ENCODE assay signal across 14 cellular contexts in genomic region chr2:129587426-129588064, GRCh38.
"Had no signal": no experiment of that assay in that cellular context is flagged by ENCODE, and none has a peak within 500 bp of the region (broad histone marks: within the 10 kb centered on the region; RNA-seq: fewer than 3 reads in every experiment).

No MANE protein-coding gene starts in this region.

- H3K9me3 ChIP-seq: gastrocnemius medialis, pancreas had no signal

- DNase-seq: activated CD4-positive, alpha-beta T cell treated with anti-CD3 and anti-CD28 coated beads for 1 hour; activated CD4-positive, alpha-beta T cell treated with anti-CD3 and anti-CD28 coated beads, Interleukin-2, amount 50 U/mL, for 48 hours; activated CD8-positive, alpha-beta memory T cell treated with anti-CD3 and anti-CD28 coated beads, Interleukin-2, amount 10 ng/mL, durations not matched to agents 7 days and 5 days; activated naive CD4-positive, alpha-beta T cell; activated T-cell treated with anti-CD3 and anti-CD28 coated beads, Interleukin-2, amount 50 U/mL, for 72 hours; caudate nucleus; cortex of kidney; effector CD8-positive, alpha-beta T cell; gastrocnemius medialis; pancreas; SIG-M5; stimulated activated CD4-positive, alpha-beta T cell treated with anti-CD3 and anti-CD28 coated beads, Interleukin-15, amount 100 ng/mL, for 24 hours had no signal

- H3K4me1 Mint-ChIP-seq: activated CD8-positive, alpha-beta memory T cell treated with anti-CD3 and anti-CD28 coated beads, Interleukin-2, amount 10 ng/mL, durations not matched to agents 7 days and 5 days had no signal

- H3K27ac ChIP-seq: gastrocnemius medialis, pancreas, tibial nerve had no signal

- ATAC-seq: activated CD8-positive, alpha-beta memory T cell treated with anti-CD3 and anti-CD28 coated beads, Interleukin-2, amount 10 ng/mL, durations not matched to agents 7 days and 5 days; activated T-cell treated with anti-CD3 and anti-CD28 coated beads, Interleukin-2, amount 50 U/mL, for 72 hours; gastrocnemius medialis; left lobe of liver had no signal

- H3K27me3 Mint-ChIP-seq: activated CD8-positive, alpha-beta memory T cell treated with anti-CD3 and anti-CD28 coated beads, Interleukin-2, amount 10 ng/mL, durations not matched to agents 7 days and 5 days had no signal

- H3K36me3 ChIP-seq: gastrocnemius medialis, pancreas, tibial nerve had no signal

- H3K4me1 ChIP-seq: gastrocnemius medialis, pancreas, tibial nerve had no signal

- H3K27me3 ChIP-seq: gastrocnemius medialis, tibial nerve had no signal

- H3K4me3 ChIP-seq: gastrocnemius medialis, pancreas, tibial nerve had no signal

- H3K36me3 Mint-ChIP-seq: activated CD8-positive, alpha-beta memory T cell treated with anti-CD3 and anti-CD28 coated beads, Interleukin-2, amount 10 ng/mL, durations not matched to agents 7 days and 5 days had no signal

- H3K4me3 Mint-ChIP-seq: activated CD8-positive, alpha-beta memory T cell treated with anti-CD3 and anti-CD28 coated beads, Interleukin-2, amount 10 ng/mL, durations not matched to agents 7 days and 5 days; activated T-cell treated with anti-CD3 and anti-CD28 coated beads, Interleukin-2, amount 50 U/mL, for 72 hours had no signal
